Comparison of ENCODE assay signal across 35 cellular contexts in the genomic region with DNA sequence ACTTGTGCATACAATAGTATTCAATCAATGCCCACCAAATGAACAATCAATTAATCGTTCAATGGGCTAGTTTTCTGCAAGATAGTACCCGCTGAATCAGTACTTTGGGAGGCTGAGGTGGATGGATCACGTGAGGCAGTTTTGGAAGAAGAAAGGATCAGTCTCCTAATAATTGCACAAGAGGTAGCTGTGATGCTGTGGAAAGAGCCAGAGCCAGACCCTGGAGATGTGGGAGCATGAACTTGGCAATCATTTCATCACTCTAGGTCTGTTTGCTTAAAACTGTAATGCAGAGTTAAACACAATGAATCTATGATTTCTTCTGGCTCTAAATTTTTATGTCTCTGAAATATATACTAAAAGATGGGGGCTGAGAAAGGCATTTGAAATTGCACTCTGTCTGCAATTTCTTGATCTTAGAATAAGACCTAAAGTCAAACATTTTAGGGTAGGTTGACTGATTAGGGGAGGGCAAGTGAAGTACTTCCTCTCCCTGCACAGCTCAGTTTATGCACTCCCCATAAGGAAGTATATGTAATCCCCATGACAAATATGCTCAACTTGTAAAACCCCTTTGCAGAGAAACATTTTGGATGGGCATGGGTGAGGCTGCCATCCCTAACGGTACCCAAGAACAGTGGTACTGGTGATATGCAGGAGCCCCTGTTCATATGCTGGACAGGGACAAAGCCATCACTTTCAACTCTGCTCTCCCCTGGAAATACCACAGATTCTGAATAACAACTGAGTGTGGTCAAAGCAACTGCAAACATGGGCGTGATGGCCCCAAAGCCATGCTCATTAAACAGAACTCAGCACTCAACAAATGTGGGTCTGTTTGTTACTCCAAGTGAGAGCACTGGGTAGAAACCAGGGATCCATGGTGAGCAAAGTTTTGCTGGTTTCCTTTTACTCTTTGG. TPM values are rescaled to one million over a fixed set of nuclear protein-coding genes. Genes with fewer than 3 reads are reported as not detected.
DNase-seq lines count a peak whose midpoint lies in the region; ATAC-seq, FAIRE-seq and TF ChIP-seq lines count a peak whose summit lies in the region.
"Had no signal": no experiment of that assay in that cellular context is flagged by ENCODE, and none has a peak within 500 bp of the region (broad histone marks: within the 10 kb centered on the region; RNA-seq: fewer than 3 reads in every experiment).

No MANE protein-coding gene starts in this region.

- TF ChIP-seq RAD21 in HepG2 (CRISPR knock-in tag; IDR thresholded peaks at IDR 0.05) = no peak

- no peak overlapping the region for H3K4me2 ChIP-seq in HepG2 (ENCODE audit: low read depth, low read length)
- H3K4me2 ChIP-seq: hepatocyte had no signal

- H3K4me3 ChIP-seq in HepG2 (replicated peaks in 1 of 3; ENCODE audit: insufficient read depth in 1 of 3, low read depth in 2 of 3, low read length in 3 of 3) (no peak overlapping the region), right lobe of liver (no peak overlapping the region)
- H3K4me3 ChIP-seq: cardiac muscle cell, esophagus squamous epithelium, gastrocnemius medialis, hepatocyte, SJSA1, testis had no signal

- H3K9me3 Mint-ChIP-seq in stimulated activated naive CD8-positive, alpha-beta T cell treated with anti-CD3 and anti-CD28 coated beads, Interleukin-15, amount 100 ng/mL, for 72 hours = no peaks in the 10 kb centered on the region
- H3K9me3 Mint-ChIP-seq: activated naive CD8-positive, alpha-beta T cell treated with anti-CD3 and anti-CD28 coated beads for 36 hours; CD4-positive, alpha-beta memory T cell; dendritic cell treated with granulocyte-macrophage colony-stimulating factor and Interleukin-4, amounts not matched to agents 40 ng/mL and 50 ng/mL, for 4 days; IgD-negative memory B cell; T-helper 1 cell treated with Interleukin-12 subunit alpha and Interleukin-12 subunit beta and Interleukin-4 antibody, amounts not matched to agents 30 μg/mL and 1 μg/mL, for 36 hours had no signal

- DNase-seq in HepG2 (ENCODE audit: low spot score) (no peak), right lobe of liver (no peak), SKM-1 (lab: John Stamatoyannopoulos, UW; ENCODE audit: unreplicated experiment) (peak; percentile 47), left colon (no peak)
- DNase-seq in stimulated activated naive CD8-positive, alpha-beta T cell treated with anti-CD3 and anti-CD28 coated beads, Interleukin-15, amount 100 ng/mL, for 72 hours = no peak
- no peak for DNase-seq in effector CD4-positive, alpha-beta T cell
- DNase-seq: activated CD4-positive, alpha-beta T cell treated with anti-CD3 and anti-CD28 coated beads for 36 hours; activated CD8-positive, alpha-beta memory T cell treated with anti-CD3 and anti-CD28 coated beads for 24 hours; activated effector memory CD4-positive, alpha-beta T cell treated with anti-CD3 and anti-CD28 coated beads, Interleukin-2, amount 50 U/mL, for 16 hours; activated naive CD8-positive, alpha-beta T cell treated with anti-CD3 and anti-CD28 coated beads for 36 hours; activated T-cell treated with anti-CD3 and anti-CD28 coated beads, Interleukin-2, amount 50 U/mL, for 1 hour; aorta; CD4-positive, alpha-beta memory T cell; esophagus squamous epithelium; gastrocnemius medialis; H7; MM.1S; NCI-H1694 treated with DMSO at 0.1 percent for 48 hours; NCI-H510A treated with DMSO at 0.1 percent for 48 hours; stimulated activated CD4-positive, alpha-beta T cell treated with anti-CD3 and anti-CD28 coated beads, Interleukin-15, amount 100 ng/mL, for 24 hours; stimulated activated naive CD4-positive, alpha-beta T cell treated with Interleukin-2 at 50 U/mL for 16 hours; testis had no signal

- H3K36me3 ChIP-seq in HepG2 (replicated peaks in 1 of 2; ENCODE audit: control insufficient read depth in 1 of 2, insufficient read depth in 2 of 2, low read length in 2 of 2) (peaks cover 6% of the 10 kb centered on the region in 2 experiments; a peak in 4 of 5 replicates), right lobe of liver (no peaks in the 10 kb centered on the region)
- H3K36me3 ChIP-seq: cardiac muscle cell, gastrocnemius medialis, neutrophil, SJSA1 had no signal

- no peak overlapping the region for H3K27ac Mint-ChIP-seq in stimulated activated naive CD8-positive, alpha-beta T cell treated with anti-CD3 and anti-CD28 coated beads, Interleukin-15, amount 100 ng/mL, for 72 hours
- H3K27ac Mint-ChIP-seq: activated CD4-positive, alpha-beta T cell treated with anti-CD3 and anti-CD28 coated beads for 36 hours; activated naive CD8-positive, alpha-beta T cell treated with anti-CD3 and anti-CD28 coated beads for 36 hours; CD4-positive, alpha-beta memory T cell; dendritic cell treated with granulocyte-macrophage colony-stimulating factor and Interleukin-4, amounts not matched to agents 40 ng/mL and 50 ng/mL, for 4 days; T-helper 1 cell treated with Interleukin-12 subunit alpha and Interleukin-12 subunit beta and Interleukin-4 antibody, amounts not matched to agents 30 μg/mL and 1 μg/mL, for 36 hours had no signal

- intact Hi-C loops in HepG2 (cut with micrococcal nuclease; ENCODE audit: unreplicated experiment) = no loop called here
- intact Hi-C loops in right lobe of liver (cut with DNase I) = no loop called here
- intact Hi-C loops in left colon (cut with DNase I, micrococcal nuclease) = no loop called here

- TF ChIP-seq CTCF in HepG2 (CRISPR knock-in tag; IDR thresholded peaks at IDR 0.05) (no peak), right lobe of liver (IDR thresholded peaks at IDR 0.05) (no peak)

- H3K27ac ChIP-seq in HepG2 (ENCODE audit: extremely low read length, insufficient read depth, low read length) (no peak overlapping the region), right lobe of liver (no peak overlapping the region)
- H3K27ac ChIP-seq: cardiac muscle cell, esophagus squamous epithelium, gastrocnemius medialis, hepatocyte, neutrophil, SJSA1, testis had no signal

- no peaks in the 10 kb centered on the region for H3K27me3 Mint-ChIP-seq in stimulated activated naive CD8-positive, alpha-beta T cell treated with anti-CD3 and anti-CD28 coated beads, Interleukin-15, amount 100 ng/mL, for 72 hours
- H3K27me3 Mint-ChIP-seq: activated CD4-positive, alpha-beta T cell treated with anti-CD3 and anti-CD28 coated beads for 36 hours; activated naive CD8-positive, alpha-beta T cell treated with anti-CD3 and anti-CD28 coated beads for 36 hours; dendritic cell treated with granulocyte-macrophage colony-stimulating factor and Interleukin-4, amounts not matched to agents 40 ng/mL and 50 ng/mL, for 4 days; IgD-negative memory B cell had no signal

- no peak overlapping the region for H3K4me3 Mint-ChIP-seq in stimulated activated naive CD8-positive, alpha-beta T cell treated with anti-CD3 and anti-CD28 coated beads, Interleukin-15, amount 100 ng/mL, for 72 hours
- H3K4me3 Mint-ChIP-seq: activated CD4-positive, alpha-beta T cell treated with anti-CD3 and anti-CD28 coated beads for 36 hours; activated naive CD8-positive, alpha-beta T cell treated with anti-CD3 and anti-CD28 coated beads for 36 hours; CD4-positive, alpha-beta memory T cell; dendritic cell treated with granulocyte-macrophage colony-stimulating factor and Interleukin-4, amounts not matched to agents 40 ng/mL and 50 ng/mL, for 4 days; IgD-negative memory B cell; T-helper 1 cell treated with Interleukin-12 subunit alpha and Interleukin-12 subunit beta and Interleukin-4 antibody, amounts not matched to agents 30 μg/mL and 1 μg/mL, for 36 hours had no signal

- H3K4me1 Mint-ChIP-seq in stimulated activated naive CD8-positive, alpha-beta T cell treated with anti-CD3 and anti-CD28 coated beads, Interleukin-15, amount 100 ng/mL, for 72 hours = no peaks in the 10 kb centered on the region
- H3K4me1 Mint-ChIP-seq: activated CD4-positive, alpha-beta T cell treated with anti-CD3 and anti-CD28 coated beads for 36 hours; activated naive CD8-positive, alpha-beta T cell treated with anti-CD3 and anti-CD28 coated beads for 36 hours; CD4-positive, alpha-beta memory T cell had no signal

- no peak for FAIRE-seq in HepG2 (lab: Jason Lieb, UNC)
- FAIRE-seq: A204.1, urothelium cell line had no signal

- no peaks in the 10 kb centered on the region for H3K79me2 ChIP-seq in HepG2 (ENCODE audit: insufficient read depth, low read length)
- H3K79me2 ChIP-seq: hepatocyte had no signal

- H4K20me1 ChIP-seq in HepG2 (ENCODE audit: insufficient read depth, low read length) = no peaks in the 10 kb centered on the region

- H3K4me1 ChIP-seq in HepG2 (ENCODE audit: insufficient read depth, low read length) (peaks cover 14% of the 10 kb centered on the region), right lobe of liver (no peaks in the 10 kb centered on the region)
- H3K4me1 ChIP-seq: gastrocnemius medialis, SJSA1 had no signal

- TF ChIP-seq POLR2A in HepG2 (IDR thresholded peaks at IDR 0.05; ENCODE audit: insufficient read depth in 1 of 2, low read depth in 2 of 2, low read length in 2 of 2) = no peak
- no peak for TF ChIP-seq POLR2A in right lobe of liver (IDR thresholded peaks at IDR 0.05)

- CTCF ChIA-PET in HepG2 (lab: Yijun Ruan, JAX; ENCODE audit: low intra/inter-chr PET ratio, low total read pairs) = no interaction called here

- H3K9ac ChIP-seq in HepG2 (ENCODE audit: insufficient read depth, low read depth, low read length) = no peak overlapping the region

- in situ Hi-C loops in HepG2 (cut with HindIII; ENCODE audit: extremely low pct_ligation_motif_present, low pct_unique_long_range_greater_than_20kb) = no loop called here

- ATAC-seq in HepG2 (no peak), right lobe of liver (no peak), left colon (peak; percentile 39), GM18858 (IDR thresholded peaks at IDR 0.05; ENCODE audit: unreplicated experiment) (no peak), GM18498 (IDR thresholded peaks at IDR 0.05; ENCODE audit: unreplicated experiment) (no peak)
- no peak for ATAC-seq in stimulated activated naive CD8-positive, alpha-beta T cell treated with anti-CD3 and anti-CD28 coated beads, Interleukin-15, amount 100 ng/mL, for 72 hours
- ATAC-seq: activated CD4-positive, alpha-beta T cell treated with anti-CD3 and anti-CD28 coated beads for 36 hours; gastrocnemius medialis had no signal

- H3K27me3 ChIP-seq in HepG2 (ENCODE audit: control insufficient read depth in 1 of 2, insufficient read depth in 2 of 2, low read length in 2 of 2) (no peaks in the 10 kb centered on the region), right lobe of liver (no peaks in the 10 kb centered on the region)
- H3K27me3 ChIP-seq: cardiac muscle cell, esophagus squamous epithelium, gastrocnemius medialis, hepatocyte, neutrophil, SJSA1, testis had no signal

- BruUV-seq in HepG2 (replicated peaks; lab: Mats Ljungman, UMichigan) = no TSS peak

- no peak for TF ChIP-seq EP300 in HepG2 (IDR thresholded peaks at IDR 0.05; ENCODE audit: low read depth in 2 of 2, low read length in 2 of 2)
- no peak for TF ChIP-seq EP300 in HepG2 (CRISPR knock-in tag; IDR thresholded peaks at IDR 0.05; ENCODE audit: borderline replicate concordance)

- H2AFZ ChIP-seq in HepG2 (ENCODE audit: low read length) = no peak overlapping the region
- H2AFZ ChIP-seq: hepatocyte had no signal

- POLR2A ChIA-PET in HepG2 (lab: Yijun Ruan, JAX) = no interaction called here

- 73% methylated on average over 4 of the region's 5 CpGs for WGBS in HepG2 (ENCODE audit: low lambda C conversion rate)
- 86% methylated on average over 3 of the region's 5 CpGs for WGBS in right lobe of liver (ENCODE audit: insufficient coverage, low coverage, low lambda C conversion rate, missing lambda C conversion rate)

- H3K9me3 ChIP-seq in HepG2 (ENCODE audit: low read length) (no peaks in the 10 kb centered on the region), right lobe of liver (no peaks in the 10 kb centered on the region)
- H3K9me3 ChIP-seq: esophagus squamous epithelium, gastrocnemius medialis, neutrophil, SJSA1, testis had no signal

RNA-seq across cellular contexts. Expression of gene SPATA12, which starts 28.6 kb away (rescaled TPM):
- total RNA-seq in HepG2 (2016; rRNA removed; fragmentation: Illumina TruSeq; extraction: Trizol) = 0.09 TPM in 1 of 2 replicates, not detected in the other
- total RNA-seq in HepG2 (2016; cell fraction: cytosol; rRNA removed; fragmentation: Illumina TruSeq; extraction: Trizol; ENCODE audit: low read depth) = not detected in 2 replicates
- 0.04 TPM in 1 of 2 replicates, not detected in the other for total RNA-seq in HepG2 (2016; cell fraction: insoluble cytoplasmic fraction; rRNA removed; fragmentation: Illumina TruSeq; extraction: Trizol)
- 0.12 TPM in 1 of 2 replicates, not detected in the other for total RNA-seq in HepG2 (2016; cell fraction: membrane; rRNA removed; fragmentation: Illumina TruSeq; extraction: Trizol)
- total RNA-seq in HepG2 (2016; cell fraction: nucleus; rRNA removed; fragmentation: Illumina TruSeq; extraction: Trizol) = not detected in 2 replicates
- polyA plus RNA-seq in HepG2 (2011; rRNA removed) = 0.16 and 0.25 TPM in 2 replicates
- polyA plus RNA-seq in HepG2 (2011; cell fraction: cytosol; rRNA removed) = 0.08 and 0.09 TPM in 2 replicates
- 0.06 and 0.14 TPM in 2 replicates for polyA plus RNA-seq in HepG2 (2011; cell fraction: nucleus; rRNA removed)
- polyA plus RNA-seq in HepG2 (2012) = not detected in 2 replicates
- not detected in 2 replicates for polyA plus RNA-seq in HepG2 (2016; cell fraction: cytosol; fragmentation: Illumina TruSeq; extraction: Trizol; ENCODE audit: low read depth)
- not detected in 2 replicates for polyA plus RNA-seq in HepG2 (2016; cell fraction: insoluble cytoplasmic fraction; fragmentation: Illumina TruSeq; extraction: Trizol; ENCODE audit: low read depth)
- not detected in 2 replicates for polyA plus RNA-seq in HepG2 (2016; cell fraction: membrane; fragmentation: Illumina TruSeq; extraction: Trizol; ENCODE audit: low read depth)
- polyA plus RNA-seq in HepG2 (2016; cell fraction: nucleus; fragmentation: Illumina TruSeq; extraction: Trizol; ENCODE audit: insufficient read depth, low read depth) = not detected in 2 replicates
- polyA minus RNA-seq in HepG2 (2011; rRNA and poly(A)+ RNA removed; ENCODE audit: low replicate concordance) = 0.26 and 0.35 TPM in 2 replicates
- polyA minus RNA-seq in HepG2 (2011; cell fraction: cytosol; rRNA and poly(A)+ RNA removed) = not detected in 2 replicates
- polyA minus RNA-seq in HepG2 (2011; cell fraction: nucleus; rRNA and poly(A)+ RNA removed) = 0.13 TPM in 1 of 2 replicates, not detected in the other
- total RNA-seq in right lobe of liver = under 1 TPM in 1 of 6 experiments, not detected in 5; 0.09 TPM
- not detected for total RNA-seq in left colon
- total RNA-seq: activated CD4-positive, alpha-beta T cell treated with anti-CD3 and anti-CD28 coated beads for 36 hours; activated naive CD8-positive, alpha-beta T cell treated with anti-CD3 and anti-CD28 coated beads for 36 hours; aorta; cardiac muscle cell; CD4-positive, alpha-beta memory T cell; gastrocnemius medialis; lung microvascular endothelial cell; posterior vena cava; SJSA1 had no signal
- polyA plus RNA-seq: aorta; cardiac muscle cell; CD4-positive, alpha-beta memory T cell; IgD-negative memory B cell had no signal
